Comparison of ENCODE assay signal across 9 cellular contexts in the genomic region with DNA sequence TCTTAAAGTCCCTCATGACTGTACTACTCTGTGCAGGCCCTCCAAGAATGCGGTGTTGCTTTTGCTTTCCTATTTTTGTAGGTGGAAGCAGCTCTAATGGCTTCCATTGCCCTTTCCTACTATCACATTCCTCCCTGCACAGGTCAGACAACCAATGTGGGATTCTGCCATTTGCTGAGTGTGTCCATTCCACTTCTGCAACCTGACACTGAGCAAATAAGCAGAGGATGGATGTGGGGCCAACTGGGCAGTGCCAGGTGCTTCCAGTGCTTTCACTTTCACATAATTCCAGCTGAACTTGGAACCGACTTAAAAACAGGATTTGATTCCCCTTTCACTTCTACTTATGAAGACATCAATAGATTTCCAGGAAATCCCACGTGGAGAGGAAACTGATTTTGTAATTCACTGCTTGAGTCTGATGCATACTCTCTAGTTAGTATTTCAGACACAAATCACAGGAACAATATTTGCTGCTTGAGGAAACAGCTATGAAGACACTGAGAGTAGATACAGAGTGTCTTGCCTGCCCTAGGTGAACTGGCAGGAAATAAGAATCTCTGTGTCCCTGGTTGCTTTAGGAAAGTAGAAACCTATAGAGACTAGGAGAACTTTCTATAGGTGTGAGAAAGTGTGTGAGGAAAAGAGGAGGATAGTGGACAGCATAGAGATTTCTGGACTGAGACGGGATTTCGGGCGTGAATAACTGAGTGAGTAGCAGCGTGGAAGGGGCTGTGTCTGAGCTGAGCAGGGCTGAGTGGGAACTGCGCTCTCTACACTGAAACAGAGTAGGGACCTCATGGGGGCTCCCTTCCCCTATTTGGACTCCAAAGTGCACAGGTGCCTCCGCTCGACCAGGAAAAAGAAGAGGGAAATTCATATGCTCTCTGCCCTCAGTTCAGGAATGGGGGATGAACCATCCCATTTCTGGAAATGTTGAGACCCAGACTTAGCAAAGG. TPM values are rescaled to one million over a fixed set of nuclear protein-coding genes. Genes with fewer than 3 reads are reported as not detected.
DNase-seq lines count a peak whose midpoint lies in the region; ATAC-seq and TF ChIP-seq lines count a peak whose summit lies in the region.
"Had no signal": no experiment of that assay in that cellular context is flagged by ENCODE, and none has a peak within 500 bp of the region (broad histone marks: within the 10 kb centered on the region; RNA-seq: fewer than 3 reads in every experiment).

No MANE protein-coding gene starts in this region.

- peak overlapping the region; percentile 64 for H3K27ac Mint-ChIP-seq in activated naive CD8-positive, alpha-beta T cell treated with anti-CD3 and anti-CD28 coated beads, Interleukin-2, amount 10 ng/mL, durations not matched to agents 7 days and 5 days

- peaks cover 4% of the 10 kb centered on the region for H3K27me3 Mint-ChIP-seq in activated naive CD8-positive, alpha-beta T cell treated with anti-CD3 and anti-CD28 coated beads, Interleukin-2, amount 10 ng/mL, durations not matched to agents 7 days and 5 days

- POLR2A ChIA-PET in activated naive CD8-positive, alpha-beta T cell treated with anti-CD3 and anti-CD28 coated beads, Interleukin-2, amount 10 ng/mL, durations not matched to agents 7 days and 5 days (lab: Charles Lee), result no interaction called here

- H3K4me3 Mint-ChIP-seq in activated naive CD8-positive, alpha-beta T cell treated with anti-CD3 and anti-CD28 coated beads, Interleukin-2, amount 10 ng/mL, durations not matched to agents 7 days and 5 days, result peak overlapping the region; percentile 73

- DNase-seq in NCI-H1417 (lab: John Stamatoyannopoulos, UW) (peak; percentile 8 to 72 (median 63)), NCI-H1417 treated with DMSO at 0.1 percent for 48 hours (lab: John Stamatoyannopoulos, UW) (no peak), NCI-H1930 (lab: John Stamatoyannopoulos, UW) (peak; percentile 36 to 51), omental fat pad (ENCODE audit: low spot score) (no peak), hypothalamus (lab: John Stamatoyannopoulos, UW) (no peak), medulla oblongata (ENCODE audit: extremely low spot score) (no peak)
- DNase-seq in activated naive CD8-positive, alpha-beta T cell treated with anti-CD3 and anti-CD28 coated beads, Interleukin-2, amount 10 ng/mL, durations not matched to agents 7 days and 5 days, result no peak
- DNase-seq: 8988T had no signal

- H3K36me3 Mint-ChIP-seq in activated naive CD8-positive, alpha-beta T cell treated with anti-CD3 and anti-CD28 coated beads, Interleukin-2, amount 10 ng/mL, durations not matched to agents 7 days and 5 days, result peaks cover 2% of the 10 kb centered on the region

- peaks cover 43% of the 10 kb centered on the region for H3K4me1 Mint-ChIP-seq in activated naive CD8-positive, alpha-beta T cell treated with anti-CD3 and anti-CD28 coated beads, Interleukin-2, amount 10 ng/mL, durations not matched to agents 7 days and 5 days

- no peaks in the 10 kb centered on the region for H3K9me3 Mint-ChIP-seq in activated naive CD8-positive, alpha-beta T cell treated with anti-CD3 and anti-CD28 coated beads, Interleukin-2, amount 10 ng/mL, durations not matched to agents 7 days and 5 days

- peak; percentile 29 for ATAC-seq in activated naive CD8-positive, alpha-beta T cell treated with anti-CD3 and anti-CD28 coated beads, Interleukin-2, amount 10 ng/mL, durations not matched to agents 7 days and 5 days (ENCODE audit: low read depth)
- ATAC-seq in omental fat pad (ENCODE audit: low FRiP score), result peak; percentile 78
- no peak for ATAC-seq in HG03565 (IDR thresholded peaks at IDR 0.05; ENCODE audit: unreplicated experiment)

- TF ChIP-seq CTCF in omental fat pad (IDR thresholded peaks at IDR 0.05), result no peak

RNA-seq across cellular contexts. Expression of a gene that starts 22.5 kb away (rescaled TPM):
- total RNA-seq in activated naive CD8-positive, alpha-beta T cell treated with anti-CD3 and anti-CD28 coated beads, Interleukin-2, amount 10 ng/mL, durations not matched to agents 7 days and 5 days, result not detected
- not detected for total RNA-seq in omental fat pad

RNA-seq across cellular contexts. Expression of a gene that starts 26.1 kb away (rescaled TPM):
- total RNA-seq in activated naive CD8-positive, alpha-beta T cell treated with anti-CD3 and anti-CD28 coated beads, Interleukin-2, amount 10 ng/mL, durations not matched to agents 7 days and 5 days, result not detected
- not detected for total RNA-seq in omental fat pad

RNA-seq across cellular contexts. Expression of a gene that starts 59.6 kb away (rescaled TPM):
- not detected for total RNA-seq in activated naive CD8-positive, alpha-beta T cell treated with anti-CD3 and anti-CD28 coated beads, Interleukin-2, amount 10 ng/mL, durations not matched to agents 7 days and 5 days
- total RNA-seq in omental fat pad, result not detected

Comparison
In these comparisons a context has a peak if more than half of its experiments do, and no peak if none do; other contexts are left out.
1. DNase-seq: peak in NCI-H1417 (3 of 3) and NCI-H1930 (2 of 2); none in NCI-H1417 treated with DMSO at 0.1 percent for 48 hours (single experiment), activated naive CD8-positive, alpha-beta T cell treated with anti-CD3 and anti-CD28 coated beads, Interleukin-2, amount 10 ng/mL, durations not matched to agents 7 days and 5 days (single experiment), omental fat pad (single experiment), hypothalamus (0 of 51) and medulla oblongata (single experiment).